25 cellular contexts compared by ENCODE assay signal in the genomic region with DNA sequence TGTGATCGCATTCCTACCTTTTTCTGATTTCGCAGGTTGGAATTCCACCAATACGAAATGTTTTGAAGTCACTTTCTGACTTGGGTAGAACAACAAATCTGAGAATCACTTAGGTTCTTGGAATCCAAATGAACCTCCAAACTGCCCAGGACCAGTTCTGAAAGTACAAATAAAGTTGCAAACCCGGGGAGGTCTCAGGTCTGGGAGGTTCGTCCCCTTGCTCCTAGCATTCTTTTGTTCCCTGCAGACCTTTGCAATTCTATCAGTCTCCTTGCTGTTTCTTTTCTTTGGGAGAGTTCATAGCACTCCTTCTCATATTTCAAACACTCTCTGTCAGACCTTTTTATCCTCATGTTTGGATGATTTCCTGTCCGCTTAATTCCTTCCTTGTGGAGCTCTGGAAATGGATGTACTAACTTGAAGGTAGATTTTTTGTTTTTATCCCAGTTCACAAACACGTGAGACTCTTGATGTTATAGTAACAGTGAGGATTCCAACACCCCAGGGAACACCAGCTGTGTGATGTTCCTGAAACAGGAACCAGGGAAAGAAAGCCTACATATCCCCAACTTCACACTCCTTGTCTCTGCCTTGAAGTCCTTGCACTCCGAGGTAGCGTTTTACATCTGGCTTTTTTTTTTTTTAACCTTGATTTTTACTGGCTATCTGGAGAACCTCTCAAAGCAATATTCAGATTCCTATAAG.
DNase-seq lines count a peak whose midpoint lies in the region; ATAC-seq, FAIRE-seq and TF ChIP-seq lines count a peak whose summit lies in the region.
"Had no signal": no experiment of that assay in that cellular context is flagged by ENCODE, and none has a peak within 500 bp of the region (broad histone marks: within the 10 kb centered on the region; RNA-seq: fewer than 3 reads in every experiment).

No MANE protein-coding gene starts in this region.

- H3K27ac Mint-ChIP-seq in mesothelial cell of epicardium (peak overlapping the region; percentile 37), type B pancreatic cell (peak overlapping the region; percentile 34)
- H3K27ac Mint-ChIP-seq: activated CD4-positive, alpha-beta T cell treated with anti-CD3 and anti-CD28 coated beads for 36 hours; activated CD8-positive, alpha-beta T cell treated with anti-CD3 and anti-CD28 coated beads, Interleukin-2, amount 10 ng/mL, durations not matched to agents 7 days and 5 days; CD8-positive, alpha-beta memory T cell had no signal

- no peaks in the 10 kb centered on the region for H3K9me3 Mint-ChIP-seq in mesothelial cell of epicardium
- H3K9me3 Mint-ChIP-seq in type B pancreatic cell = no peaks in the 10 kb centered on the region

- 14 to 18% (median 15%) methylated on average over 9 of the region's 9 CpGs for WGBS in heart left ventricle, 4 donors
- 14 to 19% (median 15%) methylated on average over 9 of the region's 9 CpGs for WGBS in small intestine, 3 donors

- H3K27ac ChIP-seq in cardiac muscle cell (peak overlapping the region; percentile 26), heart left ventricle (no peak overlapping the region), small intestine (ENCODE audit: low read depth in 1 of 2, low read length in 1 of 2) (no peak overlapping the region)
- H3K27ac ChIP-seq: PC-9, spleen, upper lobe of right lung had no signal

- no peak for DNase-seq in cardiac muscle cell (ENCODE audit: low read depth in 1 of 2, low spot score in 1 of 2)
- no peak for DNase-seq in heart left ventricle
- DNase-seq in mesothelial cell of epicardium (ENCODE audit: low spot score in 2 of 2, unreplicated experiment in 2 of 2) = no peak
- no peak for DNase-seq in type B pancreatic cell (ENCODE audit: extremely low spot score, unreplicated experiment)
- DNase-seq in activated naive CD4-positive, alpha-beta T cell (lab: John Stamatoyannopoulos, UW) = no peak
- DNase-seq in small intestine = no peak
- DNase-seq: activated CD4-positive, alpha-beta T cell treated with anti-CD3 and anti-CD28 coated beads for 36 hours; activated CD8-positive, alpha-beta T cell treated with anti-CD3 and anti-CD28 coated beads, Interleukin-2, amount 10 ng/mL, durations not matched to agents 7 days and 5 days; activated effector memory CD4-positive, alpha-beta T cell treated with Interleukin-2 at 50 U/mL for 16 hours; BE2C; CD8-positive, alpha-beta memory T cell; DMS 273 treated with DMSO at 0.1 percent for 48 hours; KG1; MM.1S; NCI-H1436; NCI-H2107; NK-92 treated with Interleukin-12 subunit alpha and Interleukin-12 subunit beta, amount 100 ng/mL, for 24 hours; PC-9; spleen; upper lobe of right lung had no signal

- peaks cover 35% of the 10 kb centered on the region for H3K27me3 Mint-ChIP-seq in mesothelial cell of epicardium (ENCODE audit: low read depth)
- H3K27me3 Mint-ChIP-seq in type B pancreatic cell = peaks cover 35% of the 10 kb centered on the region

- H3K4me3 ChIP-seq in cardiac muscle cell (no peak overlapping the region), heart left ventricle (no peak overlapping the region), small intestine (ENCODE audit: low read depth in 1 of 2, low read length in 2 of 2) (no peak overlapping the region)
- H3K4me3 ChIP-seq: HAP-1, PC-9, spleen, upper lobe of right lung had no signal

- peaks cover 31% of the 10 kb centered on the region for H3K4me1 Mint-ChIP-seq in mesothelial cell of epicardium
- H3K4me1 Mint-ChIP-seq in type B pancreatic cell (ENCODE audit: unreplicated experiment) = peaks cover 41% of the 10 kb centered on the region
- H3K4me1 Mint-ChIP-seq: activated CD4-positive, alpha-beta T cell treated with anti-CD3 and anti-CD28 coated beads for 36 hours; CD8-positive, alpha-beta memory T cell had no signal

- H3K36me3 Mint-ChIP-seq in mesothelial cell of epicardium (no peaks in the 10 kb centered on the region), type B pancreatic cell (no peaks in the 10 kb centered on the region)
- H3K36me3 Mint-ChIP-seq: CD8-positive, alpha-beta memory T cell had no signal

- TF ChIP-seq POLR2A in heart left ventricle (IDR thresholded peaks at IDR 0.05) = no peak

- H3K27me3 ChIP-seq in cardiac muscle cell (no peaks in the 10 kb centered on the region), heart left ventricle (peaks cover 0 to 26% (median 4%) of the 10 kb centered on the region in 9 donors), small intestine (ENCODE audit: control insufficient read depth in 2 of 2, insufficient read depth in 2 of 2, low read length in 2 of 2) (peaks cover 0 to 2% of the 10 kb centered on the region in 2 donors)
- H3K27me3 ChIP-seq: BE2C had no signal

- TF ChIP-seq CTCF in cardiac muscle cell (IDR thresholded peaks at IDR 0.05; ENCODE audit: low read depth, low read length) (no peak), heart left ventricle (IDR thresholded peaks at IDR 0.05) (no peak), mesothelial cell of epicardium (IDR thresholded peaks at IDR 0.05; ENCODE audit: unreplicated experiment) (no peak), type B pancreatic cell (conservative IDR thresholded peaks at IDR 0.05) (no peak)

- H3K4me3 Mint-ChIP-seq in mesothelial cell of epicardium = peak overlapping the region; percentile 45
- peak overlapping the region; percentile 58 for H3K4me3 Mint-ChIP-seq in type B pancreatic cell
- H3K4me3 Mint-ChIP-seq: activated CD4-positive, alpha-beta T cell treated with anti-CD3 and anti-CD28 coated beads for 36 hours; activated CD8-positive, alpha-beta T cell treated with anti-CD3 and anti-CD28 coated beads, Interleukin-2, amount 10 ng/mL, durations not matched to agents 7 days and 5 days; CD8-positive, alpha-beta memory T cell had no signal

- no peaks in the 10 kb centered on the region for H3K9me3 ChIP-seq in cardiac muscle cell (ENCODE audit: low read depth)
- peaks cover 0 to 8% (median 1%) of the 10 kb centered on the region in 12 donors for H3K9me3 ChIP-seq in heart left ventricle
- H3K9me3 ChIP-seq in small intestine (ENCODE audit: control insufficient read depth, low read depth) = no peaks in the 10 kb centered on the region
- H3K9me3 ChIP-seq: HAP-1, upper lobe of right lung had no signal

- peaks cover 36% of the 10 kb centered on the region for H3K4me1 ChIP-seq in cardiac muscle cell (ENCODE audit: low read depth)
- peaks cover 0 to 14% (median 0%) of the 10 kb centered on the region in 12 donors for H3K4me1 ChIP-seq in heart left ventricle
- no peaks in the 10 kb centered on the region for H3K4me1 ChIP-seq in small intestine (ENCODE audit: control insufficient read depth in 2 of 2, insufficient read depth in 1 of 2, low read depth in 1 of 2, low read length in 1 of 2)
- H3K4me1 ChIP-seq: BE2C, HAP-1, spleen, upper lobe of right lung had no signal

- ATAC-seq in heart left ventricle (no peak), HG03280 (IDR thresholded peaks at IDR 0.05; ENCODE audit: unreplicated experiment) (no peak)
- ATAC-seq: activated CD4-positive, alpha-beta T cell treated with anti-CD3 and anti-CD28 coated beads for 36 hours; activated CD8-positive, alpha-beta T cell treated with anti-CD3 and anti-CD28 coated beads, Interleukin-2, amount 10 ng/mL, durations not matched to agents 7 days and 5 days; Right ventricle myocardium inferior; upper lobe of right lung had no signal

- intact Hi-C loops in heart left ventricle (cut with DNase I) = no loop called here

- H3K36me3 ChIP-seq in cardiac muscle cell (no peaks in the 10 kb centered on the region), heart left ventricle (no peaks in the 10 kb centered on the region), small intestine (ENCODE audit: control insufficient read depth in 2 of 2, insufficient read depth in 2 of 2, low read length in 2 of 2) (no peaks in the 10 kb centered on the region)
- H3K36me3 ChIP-seq: BE2C, HAP-1, spleen, upper lobe of right lung had no signal

- peak; percentile 67 for FAIRE-seq in endometrium (lab: Jason Lieb, UNC)
- no peak for FAIRE-seq in small intestine (lab: Jason Lieb, UNC)
- FAIRE-seq: G401.6 had no signal
